In genomic region chr20:48488635-48489034, GRCh38 we compare ENCODE assay signal across 7 cellular contexts.
DNase-seq lines count a peak whose midpoint lies in the region; ATAC-seq and TF ChIP-seq lines count a peak whose summit lies in the region.
"Not testable (repeated sequence)": the region's sequence is repeated elsewhere in the genome, so short reads cannot be mapped to it uniquely, and the experiment has no call there.

No MANE protein-coding gene starts in this region.

- not testable (repeated sequence) for H3K9me3 ChIP-seq in SJCRH30 (replicated peaks); colonic mucosa

- DNase-seq in GM13976 (ENCODE audit: low spot score): peak; percentile 53
- peak; percentile 53 for DNase-seq in NB4 (ENCODE audit: low read depth)
- peak; percentile 69 for DNase-seq in SJCRH30
- peak; percentile 14 for DNase-seq in colonic mucosa
- DNase-seq in naive B cell: not testable (repeated sequence)

- TF ChIP-seq POLR2A in NB4 (IDR thresholded peaks at IDR 0.05; ENCODE audit: extremely low read depth, insufficient read length): not testable (repeated sequence)

- H3K4me3 Mint-ChIP-seq in naive B cell: not testable (repeated sequence)

- H3K4me1 ChIP-seq in SJCRH30: peaks cover 74% of the 10 kb centered on the region
- H3K4me1 ChIP-seq in colonic mucosa: not testable (repeated sequence)

- H3K36me3 ChIP-seq in SJCRH30, colonic mucosa: not testable (repeated sequence)

- not testable (repeated sequence) for H3K27me3 ChIP-seq in SJCRH30, colonic mucosa

- not testable (repeated sequence) for H3K9ac ChIP-seq in colonic mucosa (ENCODE audit: low read depth in 2 of 2, low read length in 2 of 2)

- H3K27ac ChIP-seq in SJCRH30: peak overlapping the region; percentile 86
- not testable (repeated sequence) for H3K27ac ChIP-seq in colonic mucosa

- not testable (repeated sequence) for H3K9me3 Mint-ChIP-seq in naive B cell

- in situ Hi-C loops in GM13976 (cut with MboI; ENCODE audit: low sequenced_read_pairs, unreplicated experiment): not testable (repeated sequence)

- H3K4me1 Mint-ChIP-seq in naive B cell: not testable (repeated sequence)

- not testable (repeated sequence) for H3K36me3 Mint-ChIP-seq in naive B cell

- not testable (repeated sequence) for TF ChIP-seq CTCF in GM13976 (IDR thresholded peaks at IDR 0.05; ENCODE audit: borderline replicate concordance, control extremely low read depth, extremely low read depth, insufficient read depth, missing control alignments); NB4 (IDR thresholded peaks at IDR 0.05; ENCODE audit: low read depth, low read length); colonic mucosa (IDR thresholded peaks at IDR 0.05)

- H3K4me3 ChIP-seq in NB4 (ENCODE audit: low read depth, low read length); colonic mucosa: not testable (repeated sequence)
- H3K4me3 ChIP-seq in SJCRH30: peak overlapping the region; percentile 53

- intact Hi-C loops in colonic mucosa (cut with DNase I): not testable (repeated sequence)

- peak overlapping the region in 1 of 6 donors; percentile 68 for H3K27ac Mint-ChIP-seq in naive B cell

- ATAC-seq in GM21390 (IDR thresholded peaks at IDR 0.05; ENCODE audit: unreplicated experiment) (peak; percentile 65), HG02759 (IDR thresholded peaks at IDR 0.05; ENCODE audit: unreplicated experiment) (peak; percentile 70), naive B cell (ENCODE audit: low read depth in 2 of 2) (peak; percentile 40 to 44)

- H3K27me3 Mint-ChIP-seq in naive B cell: peaks cover 19 to 37% (median 30%) of the 10 kb centered on the region in 3 donors
